Comparison of ENCODE assay signal across 19 cellular contexts in genomic region chr1:94193128-94193527, GRCh38.
"Had no signal": no experiment of that assay in that cellular context is flagged by ENCODE, and none has a peak within 500 bp of the region (broad histone marks: within the 10 kb centered on the region; RNA-seq: fewer than 3 reads in every experiment).

No MANE protein-coding gene starts in this region.

- H3K36me3 Mint-ChIP-seq: memory B cell, naive B cell had no signal

- FAIRE-seq: keratinocyte, urothelium cell line had no signal

- DNase-seq: caudate nucleus; effector memory CD4-positive, alpha-beta T cell; gastrocnemius medialis; heart right ventricle; hypothalamus; left lung; lower lobe of right lung; naive B cell; spleen; stimulated activated CD4-positive, alpha-beta T cell treated with anti-CD3 and anti-CD28 coated beads, Interleukin-2, amount 100 ng/mL, for 24 hours; stimulated activated CD4-positive, alpha-beta T cell treated with anti-CD3 and anti-CD28 coated beads, Interleukin-4, amount 100 ng/mL, for 4 hours; stimulated activated naive CD4-positive, alpha-beta T cell; stomach; substantia nigra had no signal

- H3K4me3 Mint-ChIP-seq: memory B cell, naive B cell, nephron had no signal

- H3K9me3 Mint-ChIP-seq: memory B cell, nephron had no signal

- H3K9me3 ChIP-seq: gastrocnemius medialis, heart right ventricle, left lung, lower lobe of right lung, spleen, stomach had no signal

- H3K36me3 ChIP-seq: left lung had no signal

- H3K4me3 ChIP-seq: coronary artery, gastrocnemius medialis, heart right ventricle, left lung, lower lobe of right lung, spleen, stomach had no signal

- H3K27ac Mint-ChIP-seq: memory B cell, nephron had no signal

- H3K4me1 ChIP-seq: left lung, stomach had no signal

- H3K4me1 Mint-ChIP-seq: memory B cell, naive B cell, nephron had no signal

- H3K27me3 ChIP-seq: gastrocnemius medialis, heart right ventricle, left lung, spleen, stomach had no signal

- H3K27ac ChIP-seq: coronary artery, lower lobe of right lung, spleen, stomach had no signal
